13 cellular contexts compared by ENCODE assay signal in genomic region chr10:86362566-86363183, GRCh38. TPM values are rescaled to one million over a fixed set of nuclear protein-coding genes. Genes with fewer than 3 reads are reported as not detected.
DNase-seq lines count a peak whose midpoint lies in the region; ATAC-seq, FAIRE-seq and TF ChIP-seq lines count a peak whose summit lies in the region.
"Had no signal": no experiment of that assay in that cellular context is flagged by ENCODE, and none has a peak within 500 bp of the region (broad histone marks: within the 10 kb centered on the region; RNA-seq: fewer than 3 reads in every experiment).

No MANE protein-coding gene starts in this region.

- H2AK5ac ChIP-seq in H1 (ENCODE audit: low read depth, low read length), result no peak overlapping the region

- H3K36me3 ChIP-seq in H1 (ENCODE audit: control insufficient read depth in 2 of 4, insufficient read depth in 4 of 4, low read length in 3 of 4), result no peaks in the 10 kb centered on the region
- no peaks in the 10 kb centered on the region for H3K36me3 ChIP-seq in thoracic aorta

- peak; percentile 7 for FAIRE-seq in H1 (lab: Jason Lieb, UNC)
- FAIRE-seq: GM12878 had no signal

- H2BK120ac ChIP-seq in H1 (replicated peaks; ENCODE audit: low read depth, low read length), result no peak overlapping the region

- H4K91ac ChIP-seq in H1 (replicated peaks; ENCODE audit: insufficient read length, low read length), result no peak overlapping the region

- no peak overlapping the region for H3K27ac Mint-ChIP-seq in activated T-cell treated with anti-CD3 and anti-CD28 coated beads, Interleukin-2, amount 50 U/mL, for 24 hours
- H3K27ac Mint-ChIP-seq in naive thymus-derived CD8-positive, alpha-beta T cell, result no peak overlapping the region

- H2AFZ ChIP-seq in H1 (ENCODE audit: low read length), result peak overlapping the region; percentile 54
- H2AFZ ChIP-seq: GM23248 had no signal

- no peak overlapping the region for H2BK20ac ChIP-seq in H1 (ENCODE audit: low read length)

- H3K79me2 ChIP-seq in H1 (ENCODE audit: control insufficient read depth in 1 of 2, insufficient read depth in 2 of 2, low read length in 2 of 2), result no peaks in the 10 kb centered on the region

- peaks cover 17% of the 10 kb centered on the region for H3K4me1 Mint-ChIP-seq in activated T-cell treated with anti-CD3 and anti-CD28 coated beads, Interleukin-2, amount 50 U/mL, for 24 hours (ENCODE audit: low read depth)
- peaks cover 4 to 25% (median 18%) of the 10 kb centered on the region in 4 donors for H3K4me1 Mint-ChIP-seq in naive thymus-derived CD8-positive, alpha-beta T cell

- TF ChIP-seq RAD21 in H1 (IDR thresholded peaks at IDR 0.05 in 1 of 2, conservative IDR thresholded peaks at IDR 0.05 in 1 of 2; ENCODE audit: low read depth in 2 of 2, low read length in 2 of 2), result no peak; a peak in 1 of 4 replicates

- H3K36me3 Mint-ChIP-seq in activated T-cell treated with anti-CD3 and anti-CD28 coated beads, Interleukin-2, amount 50 U/mL, for 24 hours (ENCODE audit: low read depth), result no peaks in the 10 kb centered on the region
- peaks cover 0 to 4% (median 0%) of the 10 kb centered on the region in 3 donors for H3K36me3 Mint-ChIP-seq in naive thymus-derived CD8-positive, alpha-beta T cell

- H3K23me2 ChIP-seq in H1 (ENCODE audit: low read depth, low read length), result peaks cover 25% of the 10 kb centered on the region; the same call in 1 of the 2 replicates

- H3K9me3 ChIP-seq in H1 (ENCODE audit: insufficient read depth in 2 of 2, low read depth in 1 of 2, low read length in 1 of 2), result peaks cover 0 to 6% of the 10 kb centered on the region in 2 experiments; a peak in 1 of 4 replicates
- no peaks in the 10 kb centered on the region for H3K9me3 ChIP-seq in thoracic aorta
- H3K9me3 ChIP-seq: testis had no signal

- TF ChIP-seq CTCF in H1 (IDR thresholded peaks at IDR 0.05; ENCODE audit: control extremely low read depth in 1 of 3, insufficient read depth in 1 of 3, low read depth in 1 of 3, low read length in 3 of 3) (peak in 2 of 3 experiments; percentile 15 to 27; a peak in 2 of 4 replicates), thoracic aorta (IDR thresholded peaks at IDR 0.05) (no peak)

- DNase-seq in activated T-cell treated with anti-CD3 and anti-CD28 coated beads, Interleukin-2, amount 50 U/mL, for 24 hours, result peak; percentile 33
- DNase-seq in activated T-cell treated with anti-CD3 and anti-CD28 coated beads, Interleukin-2, amount 50 U/mL, for 1 hour, result no peak
- DNase-seq in H1 (ENCODE audit: low read depth in 1 of 2, low spot score in 2 of 2), result no peak
- DNase-seq in naive thymus-derived CD8-positive, alpha-beta T cell, result peak in 1 of 10 donors; percentile 54
- no peak for DNase-seq in thoracic aorta (ENCODE audit: low spot score)
- DNase-seq in NCI-H128 (lab: John Stamatoyannopoulos, UW; ENCODE audit: unreplicated experiment), result no peak
- DNase-seq in activated CD4-positive, alpha-beta T cell treated with anti-CD3 and anti-CD28 coated beads, Interleukin-2, amount 50 U/mL, for 4 hours, result no peak
- no peak for DNase-seq in SHP77 (lab: John Stamatoyannopoulos, UW)
- DNase-seq: effector CD4-positive, alpha-beta T cell; NCI-H226 had no signal

- TF ChIP-seq POLR2A in H1 (IDR thresholded peaks at IDR 0.05; ENCODE audit: control extremely low read depth in 1 of 2, low read depth in 2 of 2, low read length in 2 of 2), result no peak

- H3K56ac ChIP-seq in H1 (replicated peaks; ENCODE audit: insufficient read length, low read depth, low read length), result no peak overlapping the region

- no peak overlapping the region for H4K5ac ChIP-seq in H1 (ENCODE audit: insufficient read length, low read depth, low read length)

- CTCF ChIA-PET in H1 (lab: Charles Lee; ENCODE audit: partially characterized antibody), result interaction anchor here (0.5 to 25.6 kb wide), 27 partner anchors 5 to 279 kb away, joined by 3 to 498 read pairs (median 3); partner anchors contain the start of gene GRID1

- H4K8ac ChIP-seq in H1 (ENCODE audit: extremely low read depth, insufficient read depth, low read length), result no peak overlapping the region; the same call in 1 of the 2 replicates

- no peak overlapping the region for H2BK5ac ChIP-seq in H1 (ENCODE audit: low read depth, low read length)

- WGBS in H1 (ENCODE audit: extremely low coverage in 1 of 2, insufficient coverage in 1 of 2, insufficient read length in 1 of 2, insufficient replicate concordance in 2 of 2, low coverage in 1 of 2, low lambda C conversion rate in 2 of 2, missing lambda C conversion rate in 1 of 2), 2 experiments, result 15% methylated on average over 15 of the region's 15 CpGs; no CpG with 5 or more reads in 1 of the 2 experiments

- H3K18ac ChIP-seq in H1 (ENCODE audit: extremely low read depth, low read length), result peak overlapping the region; percentile 32; the same call in 1 of the 2 replicates

- H3K27me3 ChIP-seq in H1 (replicated peaks in 1 of 4; ENCODE audit: control insufficient read depth in 3 of 4, extremely low read depth in 1 of 4, insufficient read depth in 3 of 4, low read length in 3 of 4) (peaks cover 49 to 64% (median 62%) of the 10 kb centered on the region in 4 experiments), thoracic aorta (replicated peaks; ENCODE audit: insufficient read depth) (peaks cover 6% of the 10 kb centered on the region)
- H3K27me3 ChIP-seq: testis had no signal

- H3K4me2 ChIP-seq in H1 (ENCODE audit: insufficient read depth in 1 of 2, low read depth in 2 of 2, low read length in 2 of 2), result peak overlapping the region; percentile 67 to 91

- POLR2A ChIA-PET in H1 (lab: Charles Lee; ENCODE audit: partially characterized antibody), result interaction anchor here (1.3 to 1.7 kb wide), 2 partner anchors 16 to 27 kb away, joined by 4 to 5 read pairs; no protein-coding TSS in a partner anchor
- POLR2A ChIA-PET in naive thymus-derived CD8-positive, alpha-beta T cell (lab: Charles Lee), result no interaction called here

- H3K79me1 ChIP-seq in H1 (ENCODE audit: low read depth, low read length), result no peaks in the 10 kb centered on the region

- H3K27ac ChIP-seq in H1 (ENCODE audit: low read depth, low read length) (no peak overlapping the region), thoracic aorta (no peak overlapping the region)
- H3K27ac ChIP-seq: GM23248, testis had no signal

- H3K4ac ChIP-seq in H1 (replicated peaks; ENCODE audit: insufficient read length, low read depth, low read length), result no peak overlapping the region

- no peak overlapping the region for H3K4me3 Mint-ChIP-seq in activated T-cell treated with anti-CD3 and anti-CD28 coated beads, Interleukin-2, amount 50 U/mL, for 24 hours
- peak overlapping the region in 7 of 10 donors; percentile 2 to 57 (median 29) for H3K4me3 Mint-ChIP-seq in naive thymus-derived CD8-positive, alpha-beta T cell

- no peak for ATAC-seq in naive thymus-derived CD8-positive, alpha-beta T cell
- no peak for ATAC-seq in thoracic aorta (ENCODE audit: insufficient number of reproducible peaks, low FRiP score, low read depth)

- no peaks in the 10 kb centered on the region for H3K9me3 Mint-ChIP-seq in activated T-cell treated with anti-CD3 and anti-CD28 coated beads, Interleukin-2, amount 50 U/mL, for 24 hours
- no peaks in the 10 kb centered on the region for H3K9me3 Mint-ChIP-seq in naive thymus-derived CD8-positive, alpha-beta T cell

- peak overlapping the region; percentile 29; the same call in 1 of the 2 replicates for H2BK15ac ChIP-seq in H1 (ENCODE audit: low read length)

- H2BK12ac ChIP-seq in H1 (ENCODE audit: low read depth, low read length), result no peak overlapping the region

- no peak for TF ChIP-seq EP300 in H1 (IDR thresholded peaks at IDR 0.05; ENCODE audit: borderline replicate concordance in 1 of 2, low read depth in 2 of 2, low read length in 2 of 2)

- no peak overlapping the region for H3K9ac ChIP-seq in H1 (replicated peaks in 1 of 4; ENCODE audit: extremely low read depth in 1 of 4, low read depth in 3 of 4, low read length in 3 of 4)
- H3K9ac ChIP-seq: GM23248 had no signal

- H4K20me1 ChIP-seq in H1 (replicated peaks in 1 of 2; ENCODE audit: control insufficient read depth in 1 of 2, insufficient read depth in 2 of 2, low read length in 2 of 2), result peaks cover 12 to 14% of the 10 kb centered on the region in 2 experiments

- H3K27me3 Mint-ChIP-seq in activated T-cell treated with anti-CD3 and anti-CD28 coated beads, Interleukin-2, amount 50 U/mL, for 24 hours, result peaks cover 51% of the 10 kb centered on the region
- peaks cover 14 to 53% (median 34%) of the 10 kb centered on the region in 5 donors for H3K27me3 Mint-ChIP-seq in naive thymus-derived CD8-positive, alpha-beta T cell

- no peak overlapping the region for H3K14ac ChIP-seq in H1 (ENCODE audit: insufficient read length)

- H3K4me3 ChIP-seq in H1 (ENCODE audit: extremely low read depth in 1 of 4, insufficient read depth in 2 of 4, low read depth in 3 of 4, low read length in 4 of 4) (peak overlapping the region; percentile 45 to 59 (median 54)), thoracic aorta (peak overlapping the region; percentile 33)
- H3K4me3 ChIP-seq: GM12878, GM23248 had no signal

- H3K23ac ChIP-seq in H1 (ENCODE audit: insufficient read length), result no peak overlapping the region

- peaks cover 0 to 34% (median 23%) of the 10 kb centered on the region in 4 experiments; a peak in 6 of 7 replicates for H3K4me1 ChIP-seq in H1 (replicated peaks in 1 of 4; ENCODE audit: control insufficient read depth in 3 of 4, insufficient read depth in 4 of 4, low read length in 3 of 4)
- H3K4me1 ChIP-seq in thoracic aorta (ENCODE audit: control insufficient read depth in 1 of 2, low read depth in 2 of 2), result peaks cover 13 to 50% of the 10 kb centered on the region in 2 donors

TF ChIP-seq in H1, 55 proteins besides CTCF, POLR2A, EP300 and RAD21 (continues in another document):
- TF ChIP-seq YY1 (IDR thresholded peaks at IDR 0.05; ENCODE audit: low read depth, low read length), result no peak
- peak; percentile 35; the same call in 1 of the 2 replicates for TF ChIP-seq TBP (IDR thresholded peaks at IDR 0.05; ENCODE audit: low read depth, low read length)
- TF ChIP-seq RFX5 (IDR thresholded peaks at IDR 0.05; ENCODE audit: borderline replicate concordance, low read depth, low read length), result 0 out of 2 replicates have a peak, but pooled peaks have one; percentile 27
- TF ChIP-seq SUZ12 (IDR thresholded peaks at IDR 0.05; ENCODE audit: low read length), result no peak
- TF ChIP-seq RNF2 (IDR thresholded peaks at IDR 0.05; ENCODE audit: borderline replicate concordance, low read depth, low read length, missing control alignments, poor library complexity, severe bottlenecking), result peak; percentile 27

RNA-seq across cellular contexts. Expression of gene GRID1, which starts 3.9 kb away (rescaled TPM):
- total RNA-seq in H1 (2021; fragmentation: NEBNext Ultra II Directional; extraction: Animal tissue kit (Norgen Biotek cat#: 25700)), result 0.15 and 0.22 TPM in 2 replicates
- 0.30 and 0.31 TPM in 2 replicates for polyA plus RNA-seq in H1 (2011; rRNA removed)
- polyA plus RNA-seq in H1 (2011; cell fraction: cytosol; rRNA removed), result 0.21 TPM
- polyA plus RNA-seq in H1 (2011; cell fraction: nucleus; rRNA removed), result 0.34 TPM
- polyA plus RNA-seq in H1 (2012, experiment 1 of 2), result 0.24 to 0.65 TPM (median 0.29 TPM) in 4 replicates
- 0.18 TPM for polyA plus RNA-seq in H1 (2012, experiment 2 of 2)
- 0.32 TPM for polyA plus RNA-seq in H1 (2013, experiment 1 of 2)
- 0.39 TPM for polyA plus RNA-seq in H1 (2013, experiment 2 of 2)
- 0.88 and 1.3 TPM in 2 replicates for polyA minus RNA-seq in H1 (2011; rRNA and poly(A)+ RNA removed)
- polyA minus RNA-seq in H1 (2011; cell fraction: cytosol; rRNA and poly(A)+ RNA removed), result 0.37 TPM
- 2.6 TPM for polyA minus RNA-seq in H1 (2011; cell fraction: nucleus; rRNA and poly(A)+ RNA removed)
- not detected for total RNA-seq in naive thymus-derived CD8-positive, alpha-beta T cell
- polyA plus RNA-seq in naive thymus-derived CD8-positive, alpha-beta T cell, result not detected
- total RNA-seq in thoracic aorta, result under 1 TPM; 0.27 to 0.85 TPM
- total RNA-seq: GM23248 had no signal
- polyA plus RNA-seq: GM23248 had no signal
